19 cellular contexts compared by ENCODE assay signal in genomic region chr6:51885957-51886356, GRCh38.
"Had no signal": no experiment of that assay in that cellular context is flagged by ENCODE, and none has a peak within 500 bp of the region (broad histone marks: within the 10 kb centered on the region; RNA-seq: fewer than 3 reads in every experiment).

No MANE protein-coding gene starts in this region.

- H3K27me3 ChIP-seq: esophagus muscularis mucosa, foreskin keratinocyte, gastroesophageal sphincter, heart left ventricle, hepatocyte, left lung had no signal

- DNase-seq: dermis blood vessel endothelial cell; dorsolateral prefrontal cortex; effector CD4-positive, alpha-beta T cell; effector memory CD4-positive, alpha-beta T cell; foreskin keratinocyte; heart left ventricle; hypothalamus; left cardiac atrium; left lung; left ventricle myocardium superior; lower lobe of right lung; mesenchymal stem cell; mucosa of descending colon; naive B cell; naive thymus-derived CD8-positive, alpha-beta T cell had no signal

- ATAC-seq: foreskin keratinocyte; gastroesophageal sphincter; heart left ventricle; left cardiac atrium; left lung; left ventricle myocardium superior; lower lobe of right lung; mucosa of descending colon; naive thymus-derived CD8-positive, alpha-beta T cell had no signal

- H3K4me3 ChIP-seq: coronary artery, dorsolateral prefrontal cortex, esophagus muscularis mucosa, gastroesophageal sphincter, heart left ventricle, hepatocyte, left lung, lower lobe of right lung, mucosa of descending colon had no signal

- H3K36me3 ChIP-seq: esophagus muscularis mucosa, gastroesophageal sphincter, heart left ventricle, left lung, lower lobe of right lung had no signal

- H3K4me1 ChIP-seq: esophagus muscularis mucosa, foreskin keratinocyte, gastroesophageal sphincter, heart left ventricle, left lung, lower lobe of right lung had no signal

- H3K9me3 ChIP-seq: esophagus muscularis mucosa, gastroesophageal sphincter, heart left ventricle, left lung, lower lobe of right lung, mucosa of descending colon had no signal

- H3K27ac ChIP-seq: coronary artery, dorsolateral prefrontal cortex, esophagus muscularis mucosa, foreskin keratinocyte, gastroesophageal sphincter, heart left ventricle, hepatocyte, left lung, lower lobe of right lung had no signal
